35 cellular contexts compared by ENCODE assay signal in the genomic region with DNA sequence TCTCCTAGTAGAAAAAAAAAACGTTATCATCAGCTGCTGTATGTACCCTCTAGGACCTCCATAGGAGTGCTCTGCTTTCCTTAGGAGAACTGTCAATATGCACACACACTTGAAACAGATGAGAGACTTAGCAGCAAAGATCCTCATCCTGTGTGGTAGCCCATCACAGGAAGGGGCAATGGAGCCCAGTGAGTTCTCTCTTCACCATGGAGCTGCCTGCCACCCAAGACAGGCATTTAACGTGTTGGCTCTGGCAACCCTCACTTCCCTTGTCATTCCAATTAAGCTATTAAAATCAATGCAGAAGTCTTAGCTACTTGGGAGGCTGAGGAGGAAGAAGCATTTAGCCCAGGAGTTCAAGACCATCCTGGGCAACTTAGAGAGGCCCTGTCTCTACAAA.
"Had no signal": no experiment of that assay in that cellular context is flagged by ENCODE, and none has a peak within 500 bp of the region (broad histone marks: within the 10 kb centered on the region; RNA-seq: fewer than 3 reads in every experiment).

No MANE protein-coding gene starts in this region.

- H2AFZ ChIP-seq: PC-9 had no signal

- H3K4me1 Mint-ChIP-seq: activated naive CD8-positive, alpha-beta T cell treated with anti-CD3 and anti-CD28 coated beads, Interleukin-2, amount 10 ng/mL, durations not matched to agents 7 days and 5 days; activated T-helper 17 cell treated with anti-CD3 and anti-CD28 coated beads, Interleukin-2, amount 50 U/mL, for 72 hours had no signal

- H3K36me3 Mint-ChIP-seq: activated naive CD8-positive, alpha-beta T cell treated with anti-CD3 and anti-CD28 coated beads, Interleukin-2, amount 10 ng/mL, durations not matched to agents 7 days and 5 days had no signal

- H3K27ac Mint-ChIP-seq: activated CD8-positive, alpha-beta T cell treated with anti-CD3 and anti-CD28 coated beads for 36 hours; activated naive CD8-positive, alpha-beta T cell treated with anti-CD3 and anti-CD28 coated beads, Interleukin-2, amount 10 ng/mL, durations not matched to agents 7 days and 5 days; activated T-cell treated with anti-CD3 and anti-CD28 coated beads, Interleukin-2, amount 50 U/mL, for 72 hours; activated T-helper 17 cell treated with anti-CD3 and anti-CD28 coated beads, Interleukin-2, amount 50 U/mL, for 72 hours had no signal

- H3K9me3 Mint-ChIP-seq: activated naive CD8-positive, alpha-beta T cell treated with anti-CD3 and anti-CD28 coated beads, Interleukin-2, amount 10 ng/mL, durations not matched to agents 7 days and 5 days; activated T-cell treated with anti-CD3 and anti-CD28 coated beads, Interleukin-2, amount 50 U/mL, for 72 hours; activated T-helper 17 cell treated with anti-CD3 and anti-CD28 coated beads, Interleukin-2, amount 50 U/mL, for 72 hours had no signal

- ATAC-seq: activated CD8-positive, alpha-beta T cell treated with anti-CD3 and anti-CD28 coated beads for 36 hours; activated T-cell treated with anti-CD3 and anti-CD28 coated beads, Interleukin-2, amount 50 U/mL, for 72 hours; activated T-helper 17 cell treated with anti-CD3 and anti-CD28 coated beads, Interleukin-2, amount 50 U/mL, for 72 hours; body of pancreas; Right ventricle myocardium inferior had no signal

- H3K9me3 ChIP-seq: adrenal gland, body of pancreas had no signal

- H3K27me3 Mint-ChIP-seq: activated naive CD8-positive, alpha-beta T cell treated with anti-CD3 and anti-CD28 coated beads, Interleukin-2, amount 10 ng/mL, durations not matched to agents 7 days and 5 days; activated T-helper 17 cell treated with anti-CD3 and anti-CD28 coated beads, Interleukin-2, amount 50 U/mL, for 72 hours had no signal

- H3K4me3 ChIP-seq: adrenal gland, body of pancreas, PC-9 had no signal

- H3K4me2 ChIP-seq: PC-9 had no signal

- H3K4me1 ChIP-seq: adrenal gland had no signal

- H3K36me3 ChIP-seq: adrenal gland had no signal

- H3K27ac ChIP-seq: adrenal gland, body of pancreas, PC-9, RWPE1, VCaP had no signal

- H3K4me3 Mint-ChIP-seq: activated CD8-positive, alpha-beta T cell treated with anti-CD3 and anti-CD28 coated beads for 36 hours; activated naive CD8-positive, alpha-beta T cell treated with anti-CD3 and anti-CD28 coated beads, Interleukin-2, amount 10 ng/mL, durations not matched to agents 7 days and 5 days; activated T-cell treated with anti-CD3 and anti-CD28 coated beads, Interleukin-2, amount 50 U/mL, for 72 hours; activated T-helper 17 cell treated with anti-CD3 and anti-CD28 coated beads, Interleukin-2, amount 50 U/mL, for 72 hours had no signal

- H3K27me3 ChIP-seq: adrenal gland, body of pancreas had no signal

- DNase-seq: activated CD4-positive, alpha-beta T cell treated with anti-CD3 and anti-CD28 coated beads for 1 hour; activated CD4-positive, alpha-beta T cell treated with anti-CD3 and anti-CD28 coated beads for 48 hours; activated CD4-positive, CD25-positive, alpha-beta regulatory T cell; activated CD8-positive, alpha-beta T cell treated with anti-CD3 and anti-CD28 coated beads for 36 hours; activated effector memory CD4-positive, alpha-beta T cell treated with anti-CD3 and anti-CD28 coated beads, Interleukin-2, amount 50 U/mL, for 16 hours; activated naive CD4-positive, alpha-beta T cell; activated naive CD4-positive, alpha-beta T cell treated with anti-CD3 and anti-CD28 coated beads, Interleukin-2, amount 50 U/mL, for 16 hours; activated naive CD8-positive, alpha-beta T cell treated with anti-CD3 and anti-CD28 coated beads, Interleukin-2, amount 10 ng/mL, durations not matched to agents 7 days and 5 days; activated T-cell treated with anti-CD3 and anti-CD28 coated beads, Interleukin-2, amount 50 U/mL, for 1 hour; activated T-cell treated with anti-CD3 and anti-CD28 coated beads, Interleukin-2, amount 50 U/mL, for 72 hours; adrenal gland; body of pancreas; caudate nucleus; cerebellar nuclear complex; Karpas-422; KBM-7; NCI-H1105; NCI-H1417 treated with DMSO at 0.1 percent for 48 hours; NCI-H187 treated with DMSO at 0.1 percent for 48 hours; NCI-H2081; NCI-H226; NCI-H446 treated with DMSO at 0.1 percent for 48 hours; NCI-H524; NCI-H69; NK-92 treated with Interleukin-12 subunit alpha and Interleukin-12 subunit beta, amount 100 ng/mL, for 24 hours; PC-9; SIG-M5; SW 1271; T-helper 1 cell; T-helper 2 cell; T-helper 9 cell had no signal
